1 cellular context compared by ENCODE assay signal in genomic region chr19:3783660-3784584, GRCh38.
A peak's percentile ranks its signal among the peaks of the same experiment; 100 is the strongest.
TF ChIP-seq lines count a peak whose summit lies in the region.

No MANE protein-coding gene starts in this region.

TF ChIP-seq in HepG2, 621 proteins besides CTCF, POLR2A, EP300 and RAD21 (continued from another document):
- TF ChIP-seq, protein P1, sequence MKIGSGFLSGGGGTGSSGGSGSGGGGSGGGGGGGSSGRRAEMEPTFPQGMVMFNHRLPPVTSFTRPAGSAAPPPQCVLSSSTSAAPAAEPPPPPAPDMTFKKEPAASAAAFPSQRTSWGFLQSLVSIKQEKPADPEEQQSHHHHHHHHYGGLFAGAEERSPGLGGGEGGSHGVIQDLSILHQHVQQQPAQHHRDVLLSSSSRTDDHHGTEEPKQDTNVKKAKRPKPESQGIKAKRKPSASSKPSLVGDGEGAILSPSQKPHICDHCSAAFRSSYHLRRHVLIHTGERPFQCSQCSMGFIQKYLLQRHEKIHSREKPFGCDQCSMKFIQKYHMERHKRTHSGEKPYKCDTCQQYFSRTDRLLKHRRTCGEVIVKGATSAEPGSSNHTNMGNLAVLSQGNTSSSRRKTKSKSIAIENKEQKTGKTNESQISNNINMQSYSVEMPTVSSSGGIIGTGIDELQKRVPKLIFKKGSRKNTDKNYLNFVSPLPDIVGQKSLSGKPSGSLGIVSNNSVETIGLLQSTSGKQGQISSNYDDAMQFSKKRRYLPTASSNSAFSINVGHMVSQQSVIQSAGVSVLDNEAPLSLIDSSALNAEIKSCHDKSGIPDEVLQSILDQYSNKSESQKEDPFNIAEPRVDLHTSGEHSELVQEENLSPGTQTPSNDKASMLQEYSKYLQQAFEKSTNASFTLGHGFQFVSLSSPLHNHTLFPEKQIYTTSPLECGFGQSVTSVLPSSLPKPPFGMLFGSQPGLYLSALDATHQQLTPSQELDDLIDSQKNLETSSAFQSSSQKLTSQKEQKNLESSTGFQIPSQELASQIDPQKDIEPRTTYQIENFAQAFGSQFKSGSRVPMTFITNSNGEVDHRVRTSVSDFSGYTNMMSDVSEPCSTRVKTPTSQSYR (CRISPR knock-in tag; IDR thresholded peaks at IDR 0.05; ENCODE audit: borderline replicate concordance), result no peak; the same call in 1 of the 2 replicates
- TF ChIP-seq HNF4G (IDR thresholded peaks at IDR 0.05; ENCODE audit: borderline replicate concordance, low read depth, low read length), result no peak
- no peak for TF ChIP-seq HNF4G (CRISPR knock-in tag; IDR thresholded peaks at IDR 0.05; ENCODE audit: borderline replicate concordance, low read depth)
- TF ChIP-seq TCF7 (IDR thresholded peaks at IDR 0.05; ENCODE audit: low read depth), result no peak
- TF ChIP-seq ZNF616 (CRISPR knock-in tag; IDR thresholded peaks at IDR 0.05; ENCODE audit: low read depth), result no peak
- TF ChIP-seq DNMT1 (CRISPR knock-in tag; IDR thresholded peaks at IDR 0.05), result no peak
- no peak for TF ChIP-seq MAF1 (CRISPR knock-in tag; IDR thresholded peaks at IDR 0.05; ENCODE audit: borderline replicate concordance)
- no peak for TF ChIP-seq MAZ (IDR thresholded peaks at IDR 0.05; ENCODE audit: borderline replicate concordance, low read depth, low read length)
- TF ChIP-seq MAZ (CRISPR knock-in tag; IDR thresholded peaks at IDR 0.05; ENCODE audit: low read depth), result no peak
- TF ChIP-seq, protein P2, sequence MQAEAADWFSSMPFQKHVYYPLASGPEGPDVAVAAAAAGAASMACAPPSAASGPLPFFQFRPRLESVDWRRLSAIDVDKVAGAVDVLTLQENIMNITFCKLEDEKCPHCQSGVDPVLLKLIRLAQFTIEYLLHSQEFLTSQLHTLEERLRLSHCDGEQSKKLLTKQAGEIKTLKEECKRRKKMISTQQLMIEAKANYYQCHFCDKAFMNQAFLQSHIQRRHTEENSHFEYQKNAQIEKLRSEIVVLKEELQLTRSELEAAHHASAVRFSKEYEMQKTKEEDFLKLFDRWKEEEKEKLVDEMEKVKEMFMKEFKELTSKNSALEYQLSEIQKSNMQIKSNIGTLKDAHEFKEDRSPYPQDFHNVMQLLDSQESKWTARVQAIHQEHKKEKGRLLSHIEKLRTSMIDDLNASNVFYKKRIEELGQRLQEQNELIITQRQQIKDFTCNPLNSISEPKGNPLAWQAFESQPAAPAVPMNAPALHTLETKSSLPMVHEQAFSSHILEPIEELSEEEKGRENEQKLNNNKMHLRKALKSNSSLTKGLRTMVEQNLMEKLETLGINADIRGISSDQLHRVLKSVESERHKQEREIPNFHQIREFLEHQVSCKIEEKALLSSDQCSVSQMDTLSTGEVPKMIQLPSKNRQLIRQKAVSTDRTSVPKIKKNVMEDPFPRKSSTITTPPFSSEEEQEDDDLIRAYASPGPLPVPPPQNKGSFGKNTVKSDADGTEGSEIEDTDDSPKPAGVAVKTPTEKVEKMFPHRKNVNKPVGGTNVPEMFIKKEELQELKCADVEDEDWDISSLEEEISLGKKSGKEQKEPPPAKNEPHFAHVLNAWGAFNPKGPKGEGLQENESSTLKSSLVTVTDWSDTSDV (CRISPR knock-in tag; IDR thresholded peaks at IDR 0.05), result no peak
- TF ChIP-seq, protein P3, sequence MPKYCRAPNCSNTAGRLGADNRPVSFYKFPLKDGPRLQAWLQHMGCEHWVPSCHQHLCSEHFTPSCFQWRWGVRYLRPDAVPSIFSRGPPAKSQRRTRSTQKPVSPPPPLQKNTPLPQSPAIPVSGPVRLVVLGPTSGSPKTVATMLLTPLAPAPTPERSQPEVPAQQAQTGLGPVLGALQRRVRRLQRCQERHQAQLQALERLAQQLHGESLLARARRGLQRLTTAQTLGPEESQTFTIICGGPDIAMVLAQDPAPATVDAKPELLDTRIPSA (CRISPR knock-in tag; IDR thresholded peaks at IDR 0.05; ENCODE audit: borderline replicate concordance), result no peak
- no peak for TF ChIP-seq ZNF614 (CRISPR knock-in tag; IDR thresholded peaks at IDR 0.05; ENCODE audit: borderline replicate concordance)
- no peak for TF ChIP-seq FOXO4 (CRISPR knock-in tag; conservative IDR thresholded peaks at IDR 0.05)
- peak; percentile 41; the same call in 1 of the 2 replicates for TF ChIP-seq ZFX (CRISPR knock-in tag; IDR thresholded peaks at IDR 0.05; ENCODE audit: low read depth)
- TF ChIP-seq, protein P4, sequence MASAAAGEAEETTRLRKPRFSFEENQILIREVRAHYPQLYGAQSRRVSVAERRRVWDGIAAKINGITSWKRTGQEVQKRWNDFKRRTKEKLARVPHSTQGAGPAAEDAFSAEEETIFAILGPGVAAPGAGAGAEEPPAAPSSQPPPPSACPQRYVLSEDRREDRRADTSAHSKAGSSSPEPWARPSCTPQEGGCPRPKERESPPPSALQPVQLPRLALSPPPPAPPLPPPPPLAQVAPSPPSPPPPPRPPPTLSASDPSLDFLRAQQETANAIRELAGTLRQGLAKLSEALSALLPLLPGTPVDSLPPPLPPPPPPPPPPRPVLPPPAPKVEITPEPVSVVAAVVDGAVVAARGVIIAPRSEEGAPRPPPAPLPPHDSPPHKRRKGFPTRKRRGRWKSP (CRISPR knock-in tag; IDR thresholded peaks at IDR 0.05), result no peak
- no peak for TF ChIP-seq KIAA2018 (CRISPR knock-in tag; IDR thresholded peaks at IDR 0.05; ENCODE audit: borderline replicate concordance)
- no peak for TF ChIP-seq FOXJ3 (CRISPR knock-in tag; IDR thresholded peaks at IDR 0.05; ENCODE audit: borderline replicate concordance)
- no peak for TF ChIP-seq ZNF572 (CRISPR knock-in tag; IDR thresholded peaks at IDR 0.05)
- TF ChIP-seq E2F5 (CRISPR knock-in tag; conservative IDR thresholded peaks at IDR 0.05), result 0 out of 2 replicates have a peak, but pooled peaks have one; percentile 28
- no peak for TF ChIP-seq MLX (CRISPR knock-in tag; IDR thresholded peaks at IDR 0.05)
- TF ChIP-seq HMGA1 (CRISPR knock-in tag; conservative IDR thresholded peaks at IDR 0.05), result no peak
- TF ChIP-seq ZNF547 (CRISPR knock-in tag; IDR thresholded peaks at IDR 0.05), result no peak
- no peak for TF ChIP-seq ERF (CRISPR knock-in tag; IDR thresholded peaks at IDR 0.05)
- peak; percentile 63; the same call in 1 of the 2 replicates for TF ChIP-seq ZHX1 (CRISPR knock-in tag; IDR thresholded peaks at IDR 0.05; ENCODE audit: low read depth)
- TF ChIP-seq UBTF (CRISPR knock-in tag; IDR thresholded peaks at IDR 0.05), result no peak; the same call in 1 of the 2 replicates
- no peak for TF ChIP-seq ZNF20 (CRISPR knock-in tag; IDR thresholded peaks at IDR 0.05)
- no peak for TF ChIP-seq PAX8 (CRISPR knock-in tag; IDR thresholded peaks at IDR 0.05; ENCODE audit: borderline replicate concordance)
TF ChIP-seq in HepG2: peak in this region for 66.
